ENCODE assay signal across 8 cellular contexts in genomic region chr7:48299580-48300169, GRCh38.
A peak's percentile ranks its signal among the peaks of the same experiment; 100 is the strongest.
DNase-seq lines count a peak whose midpoint lies in the region; ATAC-seq and TF ChIP-seq lines count a peak whose summit lies in the region.

No MANE protein-coding gene starts in this region.

- H3K9me3 ChIP-seq in colonic mucosa = no peaks in the 10 kb centered on the region

- H3K4me1 ChIP-seq in colonic mucosa = no peaks in the 10 kb centered on the region

- peak; percentile 60 for DNase-seq in activated CD4-positive, alpha-beta T cell treated with anti-CD3 and anti-CD28 coated beads, Interleukin-2, amount 10 ng/mL, durations not matched to agents 7 days and 5 days
- DNase-seq in activated CD4-positive, alpha-beta T cell treated with anti-CD3 and anti-CD28 coated beads, Interleukin-2, amount 50 U/mL, for 4 hours = no peak
- DNase-seq in H7 (peak; percentile 63), KG1 (lab: John Stamatoyannopoulos, UW) (peak; percentile 5), RWPE1 (ENCODE audit: low spot score) (peak; percentile 71), colonic mucosa (peak; percentile 41), left lobe of liver (ENCODE audit: low spot score) (peak; percentile 55)
- peak; percentile 17 to 32 for DNase-seq in stimulated activated CD8-positive, alpha-beta memory T cell treated with anti-CD3 and anti-CD28 coated beads, Interleukin-7, amount 100 ng/mL, for 48 hours (ENCODE audit: extremely low read depth in 1 of 2, low read depth in 1 of 2)

- no peaks in the 10 kb centered on the region for H3K36me3 Mint-ChIP-seq in activated CD4-positive, alpha-beta T cell treated with anti-CD3 and anti-CD28 coated beads, Interleukin-2, amount 10 ng/mL, durations not matched to agents 7 days and 5 days (ENCODE audit: low read depth)

- no peak overlapping the region for H3K4me3 Mint-ChIP-seq in activated CD4-positive, alpha-beta T cell treated with anti-CD3 and anti-CD28 coated beads, Interleukin-2, amount 10 ng/mL, durations not matched to agents 7 days and 5 days

- H3K36me3 ChIP-seq in H7 (replicated peaks; ENCODE audit: control insufficient read depth, insufficient read depth, low read length) = no peaks in the 10 kb centered on the region
- no peaks in the 10 kb centered on the region for H3K36me3 ChIP-seq in colonic mucosa

- H3K4me3 ChIP-seq in H7 (ENCODE audit: insufficient read depth, low read depth, low read length) (no peak overlapping the region), colonic mucosa (no peak overlapping the region)

- H3K27me3 ChIP-seq in H7 (ENCODE audit: control insufficient read depth, insufficient read depth, low read length) (no peaks in the 10 kb centered on the region), colonic mucosa (no peaks in the 10 kb centered on the region)

- CTCF ChIA-PET in activated CD4-positive, alpha-beta T cell treated with anti-CD3 and anti-CD28 coated beads, Interleukin-2, amount 10 ng/mL, durations not matched to agents 7 days and 5 days (lab: Charles Lee) = no interaction called here
- CTCF ChIA-PET in RWPE1 (lab: Yijun Ruan, JAX) = interaction anchor here (0.6 to 2.7 kb wide), 10 partner anchors 8 to 1719 kb away, joined by 3 to 12 read pairs (median 3); no protein-coding TSS in a partner anchor

- H3K4me1 Mint-ChIP-seq in activated CD4-positive, alpha-beta T cell treated with anti-CD3 and anti-CD28 coated beads, Interleukin-2, amount 10 ng/mL, durations not matched to agents 7 days and 5 days = peaks cover 5% of the 10 kb centered on the region

- H3K27ac ChIP-seq in RWPE1 = no peak overlapping the region
- no peak overlapping the region for H3K27ac ChIP-seq in colonic mucosa

- ATAC-seq in left lobe of liver = peak; percentile 90

- no peaks in the 10 kb centered on the region for H3K9me3 Mint-ChIP-seq in activated CD4-positive, alpha-beta T cell treated with anti-CD3 and anti-CD28 coated beads, Interleukin-2, amount 10 ng/mL, durations not matched to agents 7 days and 5 days

- TF ChIP-seq CTCF in RWPE1 (conservative IDR thresholded peaks at IDR 0.05; ENCODE audit: low read depth) = peak; percentile 91
- peak; percentile 51 for TF ChIP-seq CTCF in colonic mucosa (IDR thresholded peaks at IDR 0.05)

- H3K27ac Mint-ChIP-seq in activated CD4-positive, alpha-beta T cell treated with anti-CD3 and anti-CD28 coated beads, Interleukin-2, amount 10 ng/mL, durations not matched to agents 7 days and 5 days = no peak overlapping the region

- H3K27me3 Mint-ChIP-seq in activated CD4-positive, alpha-beta T cell treated with anti-CD3 and anti-CD28 coated beads, Interleukin-2, amount 10 ng/mL, durations not matched to agents 7 days and 5 days = peaks cover 2% of the 10 kb centered on the region

- intact Hi-C loops in colonic mucosa (cut with DNase I) = loop anchor here (5.0 kb wide), 1 partner anchor 1553 kb away; no protein-coding TSS in a partner anchor

- H3K9ac ChIP-seq in colonic mucosa (ENCODE audit: low read depth in 2 of 2, low read length in 2 of 2) = no peak overlapping the region

- POLR2A ChIA-PET in activated CD4-positive, alpha-beta T cell treated with anti-CD3 and anti-CD28 coated beads, Interleukin-2, amount 10 ng/mL, durations not matched to agents 7 days and 5 days (lab: Charles Lee) = no interaction called here
- POLR2A ChIA-PET in RWPE1 (lab: Yijun Ruan, JAX; ENCODE audit: low non-redundant PET) = interaction anchor here (0.7 kb wide), 1 partner anchor 676 kb away, joined by 3 read pairs; no protein-coding TSS in a partner anchor

Comparison
In these comparisons a context has a peak if more than half of its experiments do, and no peak if none do; other contexts are left out.
1. DNase-seq: peak in activated CD4-positive, alpha-beta T cell treated with anti-CD3 and anti-CD28 coated beads, Interleukin-2, amount 10 ng/mL, durations not matched to agents 7 days and 5 days (single experiment), H7 (single experiment), KG1 (single experiment), RWPE1 (single experiment), colonic mucosa (single experiment), left lobe of liver (single experiment) and stimulated activated CD8-positive, alpha-beta memory T cell treated with anti-CD3 and anti-CD28 coated beads, Interleukin-7, amount 100 ng/mL, for 48 hours (2 of 2); none in activated CD4-positive, alpha-beta T cell treated with anti-CD3 and anti-CD28 coated beads, Interleukin-2, amount 50 U/mL, for 4 hours (0 of 2).